13 cellular contexts compared by ENCODE assay signal in genomic region chr6:68676094-68676493, GRCh38. TPM values are rescaled to one million over a fixed set of nuclear protein-coding genes. Genes with fewer than 3 reads are reported as not detected.
"Had no signal": no experiment of that assay in that cellular context is flagged by ENCODE, and none has a peak within 500 bp of the region (broad histone marks: within the 10 kb centered on the region; RNA-seq: fewer than 3 reads in every experiment).

No MANE protein-coding gene starts in this region.

RNA-seq across cellular contexts. Expression of gene ADGRB3, which starts 41.0 kb away (rescaled TPM):
- total RNA-seq: activated B cell treated with CpG ODN at 0.5 μM for 24 hours; activated CD4-positive, alpha-beta memory T cell treated with anti-CD3 and anti-CD28 coated beads for 36 hours; activated CD4-positive, alpha-beta memory T cell treated with anti-CD3 and anti-CD28 coated beads, Interleukin-2, amount 10 ng/mL, durations not matched to agents 7 days and 5 days; activated CD4-positive, alpha-beta T cell treated with anti-CD3 and anti-CD28 coated beads for 36 hours; activated CD4-positive, alpha-beta T cell treated with anti-CD3 and anti-CD28 coated beads, Interleukin-2, amount 10 ng/mL, durations not matched to agents 24 days and 14 days; activated CD4-positive, alpha-beta T cell treated with anti-CD3 and anti-CD28 coated beads, Interleukin-2, amount 10 ng/mL, durations not matched to agents 7 days and 5 days; activated CD8-positive, alpha-beta memory T cell treated with anti-CD3 and anti-CD28 coated beads for 36 hours; activated CD8-positive, alpha-beta T cell treated with anti-CD3 and anti-CD28 coated beads for 36 hours; activated CD8-positive, alpha-beta T cell treated with anti-CD3 and anti-CD28 coated beads, Interleukin-2, amount 10 ng/mL, durations not matched to agents 7 days and 5 days; T-cell; T-helper 1 cell treated with Interleukin-12 subunit alpha and Interleukin-12 subunit beta and Interleukin-4 antibody, amounts not matched to agents 30 ng/mL and 1 ng/mL, for 36 hours; T-helper 17 cell; T-helper 2 cell treated with Interferon-gamma antibody and Interleukin-4, amounts not matched to agents 100 ng/mL and 5 ng/mL, for 36 hours had no signal
